In the genomic region with DNA sequence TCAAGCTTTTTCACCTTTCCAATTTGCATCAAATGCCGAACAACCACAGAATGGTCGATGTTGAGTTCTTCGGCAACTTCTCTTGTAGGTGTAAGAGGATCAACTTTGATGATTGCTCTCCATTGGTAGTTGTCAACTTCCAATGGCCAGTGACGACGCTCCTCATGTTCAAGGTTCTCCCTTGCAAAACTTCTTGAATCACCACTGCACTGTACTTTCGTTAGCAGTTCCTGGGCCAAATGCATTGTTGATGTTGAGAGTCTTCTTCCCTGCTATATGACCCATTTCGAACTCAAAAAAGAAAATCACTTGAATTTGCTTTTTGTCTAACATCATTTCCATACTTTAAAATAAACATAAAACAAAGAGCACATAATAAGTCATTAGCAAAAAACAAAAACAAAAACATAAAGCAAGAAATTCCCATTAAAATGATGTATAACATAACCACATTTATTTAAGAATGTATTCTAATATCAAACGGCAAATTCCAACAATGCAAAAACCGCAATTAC, we compare ENCODE assay signal across 32 cellular contexts.
"Had no signal": no experiment of that assay in that cellular context is flagged by ENCODE, and none has a peak within 500 bp of the region (broad histone marks: within the 10 kb centered on the region; RNA-seq: fewer than 3 reads in every experiment).

No MANE protein-coding gene starts in this region.

- H3K36me3 ChIP-seq: adrenal gland, ascending aorta, brain microvascular endothelial cell, breast epithelium, cardiac muscle cell had no signal

- H3K9me3 ChIP-seq: adrenal gland, ascending aorta, body of pancreas, breast epithelium had no signal

- DNase-seq: activated effector memory CD4-positive, alpha-beta T cell treated with anti-CD3 and anti-CD28 coated beads, Interleukin-2, amount 50 U/mL, for 16 hours; activated effector memory CD4-positive, alpha-beta T cell treated with Interleukin-2 at 50 U/mL for 16 hours; activated gamma-delta T cell; activated gamma-delta T cell treated with Interleukin-2 at 50 U/mL for 16 hours; activated naive CD4-positive, alpha-beta T cell; activated naive CD4-positive, alpha-beta T cell treated with anti-CD3 and anti-CD28 coated beads for 36 hours; activated naive CD4-positive, alpha-beta T cell treated with anti-CD3 and anti-CD28 coated beads, Interleukin-2, amount 10 ng/mL, durations not matched to agents 7 days and 5 days; activated naive CD4-positive, alpha-beta T cell treated with anti-CD3 and anti-CD28 coated beads, Interleukin-2, amount 50 U/mL, for 16 hours; activated naive CD4-positive, alpha-beta T cell treated with Interleukin-2 at 50 U/mL for 16 hours; activated naive CD8-positive, alpha-beta T cell treated with anti-CD3 and anti-CD28 coated beads for 36 hours; activated naive CD8-positive, alpha-beta T cell treated with anti-CD3 and anti-CD28 coated beads, Interleukin-2, amount 10 ng/mL, durations not matched to agents 7 days and 5 days; activated naive CD8-positive, alpha-beta T cell treated with anti-CD3 and anti-CD28 coated beads, Interleukin-2, amount 50 U/mL, for 24 hours; activated T-cell treated with anti-CD3 and anti-CD28 coated beads, Interleukin-2, amount 50 U/mL, for 24 hours; activated T-cell treated with anti-CD3 and anti-CD28 coated beads, Interleukin-2, amount 50 U/mL, for 4 hours; activated T-cell treated with anti-CD3 and anti-CD28 coated beads, Interleukin-2, amount 50 U/mL, for 48 hours; activated T-cell treated with anti-CD3 and anti-CD28 coated beads, Interleukin-2, amount 50 U/mL, for 72 hours; adrenal gland; amniotic stem cell; amygdala; anterior cingulate cortex; aorta; body of pancreas; brain microvascular endothelial cell; caudate nucleus; central memory CD4-positive, alpha-beta T cell; cerebellar nuclear complex had no signal

- H3K4me1 ChIP-seq: adrenal gland, ascending aorta, body of pancreas, breast epithelium had no signal

- H3K4me3 ChIP-seq: adrenal gland, ascending aorta, body of pancreas, breast epithelium, cardiac muscle cell had no signal

- FAIRE-seq: bronchial epithelial cell had no signal

- H3K27ac ChIP-seq: adrenal gland, ascending aorta, body of pancreas, brain microvascular endothelial cell, breast epithelium, cardiac muscle cell had no signal

- ATAC-seq: activated naive CD4-positive, alpha-beta T cell treated with anti-CD3 and anti-CD28 coated beads, Interleukin-2, amount 50 U/mL, for 72 hours; activated naive CD8-positive, alpha-beta T cell treated with anti-CD3 and anti-CD28 coated beads, Interleukin-2, amount 50 U/mL, for 24 hours; activated T-cell treated with anti-CD3 and anti-CD28 coated beads, Interleukin-2, amount 50 U/mL, for 4 hours; activated T-cell treated with anti-CD3 and anti-CD28 coated beads, Interleukin-2, amount 50 U/mL, for 72 hours; activated T-helper 17 cell treated with anti-CD3 and anti-CD28 coated beads, Interleukin-2, amount 50 U/mL, for 72 hours; body of pancreas had no signal

- H3K27me3 ChIP-seq: adrenal gland, ascending aorta, body of pancreas, brain microvascular endothelial cell, breast epithelium, cardiac muscle cell had no signal
